In genomic region chr10:126906704-126907422, GRCh38 we compare ENCODE assay signal across 9 cellular contexts. TPM values are rescaled to one million over a fixed set of nuclear protein-coding genes. Genes with fewer than 3 reads are reported as not detected.
DNase-seq lines count a peak whose midpoint lies in the region; ATAC-seq and TF ChIP-seq lines count a peak whose summit lies in the region.
"Had no signal": no experiment of that assay in that cellular context is flagged by ENCODE, and none has a peak within 500 bp of the region (broad histone marks: within the 10 kb centered on the region; RNA-seq: fewer than 3 reads in every experiment).

No MANE protein-coding gene starts in this region.

- H2BK5ac ChIP-seq in mesenchymal stem cell (ENCODE audit: low read depth, low read length, poor library complexity, severe bottlenecking) = no peak overlapping the region

- H3K27me3 ChIP-seq in SK-N-SH (ENCODE audit: insufficient read depth) = no peaks in the 10 kb centered on the region
- H3K27me3 ChIP-seq in mesenchymal stem cell (ENCODE audit: control insufficient read depth in 1 of 2, insufficient read depth in 1 of 2, low read length in 2 of 2) = no peaks in the 10 kb centered on the region
- H3K27me3 ChIP-seq in stomach = peaks cover 0 to 14% (median 0%) of the 10 kb centered on the region in 3 donors

- H2BK120ac ChIP-seq in mesenchymal stem cell (ENCODE audit: low read depth, low read length) = no peak overlapping the region

- no peak overlapping the region for H3K27ac ChIP-seq in SK-N-SH (ENCODE audit: low read depth in 2 of 2, low read length in 1 of 2)
- peak overlapping the region; percentile 52 for H3K27ac ChIP-seq in caudate nucleus (ENCODE audit: low read depth, low read length)
- no peak overlapping the region for H3K27ac ChIP-seq in mesenchymal stem cell (ENCODE audit: low read length, poor library complexity, severe bottlenecking)
- peak overlapping the region in 2 of 5 donors; percentile 85 to 87 for H3K27ac ChIP-seq in stomach

- intact Hi-C loops in stomach (cut with DNase I; ENCODE audit: low total_unique reads) = no loop called here

- peak overlapping the region; percentile 79 for H3K4me2 ChIP-seq in SK-N-SH
- peak overlapping the region; percentile 62 for H3K4me2 ChIP-seq in mesenchymal stem cell (ENCODE audit: low read length, poor library complexity, severe bottlenecking)

- H3K79me2 ChIP-seq in SK-N-SH (ENCODE audit: insufficient read depth) = peaks cover 72% of the 10 kb centered on the region

- H3K36me3 ChIP-seq in SK-N-SH (replicated peaks in 1 of 2; ENCODE audit: control insufficient read depth in 1 of 2, insufficient read depth in 2 of 2, low read length in 1 of 2) (peaks cover 0 to 3% of the 10 kb centered on the region in 2 experiments), mesenchymal stem cell (ENCODE audit: control insufficient read depth in 1 of 2, insufficient read depth in 2 of 2, low read depth in 1 of 2, low read length in 2 of 2) (peaks cover 5 to 10% of the 10 kb centered on the region in 2 experiments), stomach (no peaks in the 10 kb centered on the region)

- H3K9me2 ChIP-seq in SK-N-SH = no peaks in the 10 kb centered on the region

- TF ChIP-seq POLR2A in stomach (IDR thresholded peaks at IDR 0.05) = no peak

- peak overlapping the region in 1 of 2 experiments; percentile 76 for H2BK12ac ChIP-seq in mesenchymal stem cell (ENCODE audit: low read length in 2 of 2)

- POLR2A ChIA-PET in SK-N-SH (lab: Yijun Ruan, JAX) = no interaction called here

- peak overlapping the region; percentile 37 to 73 for H3K4ac ChIP-seq in mesenchymal stem cell (ENCODE audit: low read depth in 1 of 2, low read length in 2 of 2)

- no peak overlapping the region for H3K23ac ChIP-seq in mesenchymal stem cell (ENCODE audit: low read length in 2 of 2)

- no peak overlapping the region for H2AK5ac ChIP-seq in mesenchymal stem cell (ENCODE audit: low read length, severe bottlenecking)

- H3K9me3 ChIP-seq in SK-N-SH = no peaks in the 10 kb centered on the region
- H3K9me3 ChIP-seq in mesenchymal stem cell (ENCODE audit: control insufficient read depth, low read length) = no peaks in the 10 kb centered on the region
- H3K9me3 ChIP-seq in stomach = no peaks in the 10 kb centered on the region

- H3K18ac ChIP-seq in mesenchymal stem cell (ENCODE audit: low read depth in 1 of 2, low read length in 2 of 2) = peak overlapping the region; percentile 11 to 84

- H3K4me3 ChIP-seq in SK-N-SH (ENCODE audit: low read depth in 2 of 2, low read length in 1 of 2) (peak overlapping the region; percentile 73 to 75), mesenchymal stem cell (ENCODE audit: insufficient read depth in 1 of 2, low read depth in 1 of 2, low read length in 2 of 2) (peak overlapping the region; percentile 81 to 83), stomach (peak overlapping the region; percentile 69 to 88 (median 81))

- H4K91ac ChIP-seq in mesenchymal stem cell (ENCODE audit: low read length) = peak overlapping the region; percentile 60

- H4K8ac ChIP-seq in mesenchymal stem cell (ENCODE audit: low read length) = peak overlapping the region; percentile 76

- no peak for TF ChIP-seq RAD21 in SK-N-SH (IDR thresholded peaks at IDR 0.05; ENCODE audit: low read length)

- peak overlapping the region; percentile 22 to 63 for H3K14ac ChIP-seq in mesenchymal stem cell (ENCODE audit: low read length in 2 of 2)

- TF ChIP-seq EP300 in SK-N-SH (IDR thresholded peaks at IDR 0.05; ENCODE audit: borderline replicate concordance in 1 of 2, low read depth in 1 of 2, low read length in 1 of 2) = no peak
- TF ChIP-seq EP300 in stomach (IDR thresholded peaks at IDR 0.05) = no peak

- ATAC-seq in SK-N-SH treated with all-trans-retinoic acid at 6 μM for 48 hours (no peak), HG02642 (IDR thresholded peaks at IDR 0.05; ENCODE audit: poor library complexity, unreplicated experiment) (no peak), HG02623 (IDR thresholded peaks at IDR 0.05; ENCODE audit: unreplicated experiment) (no peak)

- peaks cover 42% of the 10 kb centered on the region for H4K20me1 ChIP-seq in SK-N-SH (ENCODE audit: insufficient read depth)

- H2AFZ ChIP-seq in SK-N-SH (ENCODE audit: low read depth) (no peak overlapping the region), mesenchymal stem cell (ENCODE audit: low read depth, low read length) (no peak overlapping the region)

- DNase-seq in SK-N-SH = no peak
- DNase-seq in caudate nucleus (lab: John Stamatoyannopoulos, UW) = peak in 1 of 61 donors; percentile 27
- DNase-seq in mesenchymal stem cell = no peak
- no peak for DNase-seq in stomach
- DNase-seq in stimulated activated naive CD4-positive, alpha-beta T cell (lab: John Stamatoyannopoulos, UW) = no peak
- DNase-seq: stimulated activated CD4-positive, alpha-beta T cell treated with anti-CD3 and anti-CD28 coated beads, Interleukin-2, amount 100 ng/mL, for 24 hours had no signal

- no peaks in the 10 kb centered on the region for H3F3A ChIP-seq in SK-N-SH (replicated peaks; ENCODE audit: insufficient read depth)

- peak overlapping the region; percentile 29 for H2BK15ac ChIP-seq in mesenchymal stem cell (ENCODE audit: low read depth, poor library complexity, severe bottlenecking)

- TF ChIP-seq CTCF in SK-N-SH (IDR thresholded peaks at IDR 0.05) (no peak), stomach (IDR thresholded peaks at IDR 0.05) (no peak)

- H3K9ac ChIP-seq in SK-N-SH = peak overlapping the region; percentile 80; the same call in 1 of the 2 replicates
- peak overlapping the region; percentile 90 for H3K9ac ChIP-seq in mesenchymal stem cell (ENCODE audit: low read length)

- WGBS in SK-N-SH (ENCODE audit: low lambda C conversion rate) = 85% methylated on average over 8 of the region's 14 CpGs
- WGBS in mesenchymal stem cell = 90% methylated on average over 14 of the region's 14 CpGs
- 92 to 96% (median 94%) methylated on average over 12 to 14 of the region's 14 CpGs for WGBS in stomach, 5 donors

- CTCF ChIA-PET in SK-N-SH (lab: Yijun Ruan, JAX) = no interaction called here

- H3K79me1 ChIP-seq in mesenchymal stem cell (replicated peaks; ENCODE audit: low read length, poor library complexity, severe bottlenecking) = peaks cover 14% of the 10 kb centered on the region

- H3K4me1 ChIP-seq in SK-N-SH (ENCODE audit: control insufficient read depth in 1 of 2, insufficient read depth in 2 of 2, low read depth in 1 of 2, low read length in 1 of 2) = peaks cover 9 to 14% of the 10 kb centered on the region in 2 experiments; a peak in 2 of 4 replicates
- peaks cover 30% of the 10 kb centered on the region for H3K4me1 ChIP-seq in mesenchymal stem cell (ENCODE audit: control insufficient read depth, insufficient read depth, low read depth, low read length)
- H3K4me1 ChIP-seq in stomach = peaks cover 18 to 57% (median 24%) of the 10 kb centered on the region in 4 donors

TF ChIP-seq in SK-N-SH, 30 proteins besides CTCF, POLR2A, EP300 and RAD21 (continues in another document):
- TF ChIP-seq MAX (IDR thresholded peaks at IDR 0.05; ENCODE audit: low read depth) (no peak), FOXM1 (IDR thresholded peaks at IDR 0.05; ENCODE audit: low read depth) (no peak), NRF1 (IDR thresholded peaks at IDR 0.05; ENCODE audit: low read depth, low read length) (no peak), SIN3A (IDR thresholded peaks at IDR 0.05; ENCODE audit: borderline replicate concordance, low read depth, low read length) (no peak), IRF3 (IDR thresholded peaks at IDR 0.05; ENCODE audit: low read depth, low read length) (no peak), YY1 (IDR thresholded peaks at IDR 0.05; ENCODE audit: low read depth) (no peak)

TF ChIP-seq in SK-N-SH treated with all-trans-retinoic acid at 6 μM for 48 hours, 23 proteins besides CTCF, POLR2A, EP300 and RAD21:
- TF ChIP-seq ZFP3 (CRISPR knock-in tag; IDR thresholded peaks at IDR 0.05) = no peak

RNA-seq across cellular contexts. Expression of gene DOCK1, which starts 1.6 kb away (rescaled TPM):
- polyA plus RNA-seq in SK-N-SH (2012; rRNA removed) (15.5 and 15.6 TPM in 2 replicates), stomach (10 to 100 TPM in 2 of 3 donors, 1 to 10 TPM in 1; 8.4 to 15.6 (median 11.1) TPM)
- polyA plus RNA-seq in SK-N-SH (2012; cell fraction: cytosol; rRNA removed) = 20.8 and 21.1 TPM in 2 replicates
- 15.1 and 19.9 TPM in 2 replicates for polyA plus RNA-seq in SK-N-SH (2012; cell fraction: nucleus; rRNA removed)
- 38.9 TPM for polyA plus RNA-seq in mesenchymal stem cell (2013, experiment 1 of 2)
- polyA plus RNA-seq in mesenchymal stem cell (2013, experiment 2 of 2) = 38.5 TPM
- total RNA-seq in stomach = 100 to 1,000 TPM in 1 of 5 donors, 10 to 100 TPM in 4; 30.0 to 114 (median 40.3) TPM
